ENCODE assay signal across 25 cellular contexts in the genomic region with DNA sequence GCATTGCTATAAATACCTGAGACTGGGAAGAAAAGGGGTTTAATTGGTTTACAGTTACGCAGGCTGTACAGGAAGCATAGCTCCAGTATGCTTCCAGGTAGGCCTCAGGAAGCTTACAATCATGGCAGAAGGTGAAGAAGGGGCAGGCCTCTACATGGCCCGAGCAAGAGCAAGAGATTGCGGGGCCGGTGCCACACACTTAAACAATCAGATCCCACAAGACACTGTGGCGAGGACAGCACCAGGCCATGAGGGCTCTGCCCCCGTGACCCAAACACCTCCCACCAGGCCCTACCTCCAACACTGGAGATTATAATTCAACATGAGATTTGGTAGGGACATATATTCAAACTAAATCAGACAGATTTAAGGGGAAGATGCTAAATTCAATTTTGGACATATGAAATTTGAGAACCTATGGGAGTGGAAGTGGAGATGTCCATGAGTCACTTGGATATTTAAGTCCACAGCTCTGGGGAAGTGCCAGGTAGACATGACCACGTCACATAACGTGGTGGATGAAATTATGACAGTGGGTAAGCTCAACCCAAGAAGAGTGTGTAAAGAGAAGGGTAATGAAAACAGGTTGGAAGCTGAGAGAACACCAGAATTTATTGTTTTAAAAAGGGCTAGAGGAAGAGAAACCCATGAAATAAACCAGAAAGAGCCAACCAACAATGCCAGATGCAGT. TPM values are rescaled to one million over a fixed set of nuclear protein-coding genes. Genes with fewer than 3 reads are reported as not detected.
DNase-seq lines count a peak whose midpoint lies in the region; ATAC-seq, FAIRE-seq and TF ChIP-seq lines count a peak whose summit lies in the region.
"Had no signal": no experiment of that assay in that cellular context is flagged by ENCODE, and none has a peak within 500 bp of the region (broad histone marks: within the 10 kb centered on the region; RNA-seq: fewer than 3 reads in every experiment).

No MANE protein-coding gene starts in this region.

- H3K27me3 ChIP-seq in HepG2 (ENCODE audit: control insufficient read depth in 1 of 2, insufficient read depth in 2 of 2, low read length in 2 of 2) (peaks cover 0 to 4% of the 10 kb centered on the region in 2 experiments; a peak in 1 of 5 replicates), right lobe of liver (no peaks in the 10 kb centered on the region), fibroblast of lung (ENCODE audit: control insufficient read depth, insufficient read depth, low read length) (no peaks in the 10 kb centered on the region)
- H3K27me3 ChIP-seq: colonic mucosa had no signal

- ATAC-seq in HepG2: no peak
- ATAC-seq in right lobe of liver: no peak
- no peak for ATAC-seq in HG02981 (IDR thresholded peaks at IDR 0.05; ENCODE audit: unreplicated experiment)
- ATAC-seq in GM18870 (IDR thresholded peaks at IDR 0.05; ENCODE audit: unreplicated experiment): no peak
- ATAC-seq: natural killer cell had no signal

- TF ChIP-seq POLR2A in HepG2 (IDR thresholded peaks at IDR 0.05; ENCODE audit: insufficient read depth in 1 of 2, low read depth in 2 of 2, low read length in 2 of 2) (no peak), right lobe of liver (IDR thresholded peaks at IDR 0.05) (no peak)

- H3K4me1 Mint-ChIP-seq in activated naive CD4-positive, alpha-beta T cell treated with anti-CD3 and anti-CD28 coated beads, Interleukin-2, amount 10 ng/mL, durations not matched to agents 7 days and 5 days: peaks cover 8% of the 10 kb centered on the region

- H3K4me3 ChIP-seq in HepG2 (replicated peaks in 1 of 3; ENCODE audit: insufficient read depth in 1 of 3, low read depth in 2 of 3, low read length in 3 of 3): peak overlapping the region in 1 of 3 experiments; percentile 12; a peak in 1 of 6 replicates
- no peak overlapping the region for H3K4me3 ChIP-seq in right lobe of liver
- H3K4me3 ChIP-seq in OCI-LY7 (ENCODE audit: low read depth, low read length, poor library complexity, severe bottlenecking): no peak overlapping the region
- no peak overlapping the region for H3K4me3 ChIP-seq in fibroblast of lung (replicated peaks in 1 of 4; ENCODE audit: control extremely low read depth in 1 of 4, insufficient read depth in 1 of 4, low read depth in 3 of 4, low read length in 4 of 4)
- H3K4me3 ChIP-seq: prostate gland had no signal

- H3K9me3 ChIP-seq in HepG2 (ENCODE audit: low read length): no peaks in the 10 kb centered on the region
- H3K9me3 ChIP-seq in right lobe of liver: no peaks in the 10 kb centered on the region
- no peaks in the 10 kb centered on the region for H3K9me3 ChIP-seq in OCI-LY7 (ENCODE audit: low read length)
- no peaks in the 10 kb centered on the region for H3K9me3 ChIP-seq in fibroblast of lung (ENCODE audit: control insufficient read depth, insufficient read depth, low read depth, low read length)
- H3K9me3 ChIP-seq: colonic mucosa, prostate gland, SK-N-SH had no signal

- TF ChIP-seq RAD21 in HepG2 (CRISPR knock-in tag; IDR thresholded peaks at IDR 0.05): no peak

- no TSS peak for BruUV-seq in HepG2 (replicated peaks; lab: Mats Ljungman, UMichigan)
- BruUV-seq in OCI-LY7 (replicated peaks; lab: Mats Ljungman, UMichigan): no TSS peak

- H3K36me3 Mint-ChIP-seq in activated naive CD4-positive, alpha-beta T cell treated with anti-CD3 and anti-CD28 coated beads, Interleukin-2, amount 10 ng/mL, durations not matched to agents 7 days and 5 days: peaks cover 2% of the 10 kb centered on the region
- H3K36me3 Mint-ChIP-seq: natural killer cell had no signal

- no peak overlapping the region for H3K27ac Mint-ChIP-seq in activated naive CD4-positive, alpha-beta T cell treated with anti-CD3 and anti-CD28 coated beads, Interleukin-2, amount 10 ng/mL, durations not matched to agents 7 days and 5 days
- H3K27ac Mint-ChIP-seq: activated CD8-positive, alpha-beta T cell treated with anti-CD3 and anti-CD28 coated beads, Interleukin-2, amount 10 ng/mL, durations not matched to agents 7 days and 5 days; natural killer cell had no signal

- H3K79me2 ChIP-seq in HepG2 (ENCODE audit: insufficient read depth, low read length) (peaks cover 12% of the 10 kb centered on the region), OCI-LY7 (ENCODE audit: insufficient read depth, low read depth, low read length) (peaks cover 33% of the 10 kb centered on the region), fibroblast of lung (ENCODE audit: control insufficient read depth, insufficient read depth, low read length) (no peaks in the 10 kb centered on the region)

- H2AFZ ChIP-seq in HepG2 (ENCODE audit: low read length) (no peak overlapping the region), OCI-LY7 (ENCODE audit: low read length) (peak overlapping the region; percentile 19; the same call in 1 of the 2 replicates), fibroblast of lung (ENCODE audit: low read length) (no peak overlapping the region)

- H3K4me3 Mint-ChIP-seq in activated naive CD4-positive, alpha-beta T cell treated with anti-CD3 and anti-CD28 coated beads, Interleukin-2, amount 10 ng/mL, durations not matched to agents 7 days and 5 days: no peak overlapping the region
- H3K4me3 Mint-ChIP-seq: activated CD8-positive, alpha-beta T cell treated with anti-CD3 and anti-CD28 coated beads, Interleukin-2, amount 10 ng/mL, durations not matched to agents 7 days and 5 days; activated T-cell treated with anti-CD3 and anti-CD28 coated beads, Interleukin-2, amount 50 U/mL, for 4 hours; natural killer cell had no signal

- 87% methylated on average over 8 of the region's 8 CpGs for WGBS in HepG2 (ENCODE audit: low lambda C conversion rate)
- 73% methylated on average over 6 of the region's 8 CpGs for WGBS in right lobe of liver (ENCODE audit: insufficient coverage, low coverage, low lambda C conversion rate, missing lambda C conversion rate)

- CTCF ChIA-PET in HepG2 (lab: Yijun Ruan, JAX; ENCODE audit: low intra/inter-chr PET ratio, low total read pairs): no interaction called here
- CTCF ChIA-PET in OCI-LY7 (lab: Charles Lee; ENCODE audit: unreplicated experiment): no interaction called here
- CTCF ChIA-PET in activated naive CD4-positive, alpha-beta T cell treated with anti-CD3 and anti-CD28 coated beads, Interleukin-2, amount 10 ng/mL, durations not matched to agents 7 days and 5 days (lab: Charles Lee): interaction anchor here (1.5 kb wide), 1 partner anchor 11 kb away, joined by 3 read pairs; no protein-coding TSS in a partner anchor

- intact Hi-C loops in HepG2 (cut with micrococcal nuclease; ENCODE audit: unreplicated experiment) (no loop called here), right lobe of liver (cut with DNase I) (no loop called here), OCI-LY7 (cut with micrococcal nuclease; ENCODE audit: unreplicated experiment) (loop anchor here (5.0 to 10.0 kb wide), 2 partner anchors 290 to 368 kb away; a partner anchor contains a TSS)

- H4K20me1 ChIP-seq in HepG2 (ENCODE audit: insufficient read depth, low read length) (no peaks in the 10 kb centered on the region), OCI-LY7 (ENCODE audit: insufficient read depth, low read length) (no peaks in the 10 kb centered on the region), fibroblast of lung (ENCODE audit: control insufficient read depth, extremely low read depth, insufficient read depth, low read length) (no peaks in the 10 kb centered on the region)

- FAIRE-seq in HepG2 (lab: Jason Lieb, UNC): no peak
- FAIRE-seq: small intestine, urothelium cell line had no signal

- H3K9me3 Mint-ChIP-seq in activated naive CD4-positive, alpha-beta T cell treated with anti-CD3 and anti-CD28 coated beads, Interleukin-2, amount 10 ng/mL, durations not matched to agents 7 days and 5 days: no peaks in the 10 kb centered on the region
- H3K9me3 Mint-ChIP-seq: activated T-cell treated with anti-CD3 and anti-CD28 coated beads, Interleukin-2, amount 50 U/mL, for 4 hours; natural killer cell had no signal

- TF ChIP-seq CTCF in HepG2 (CRISPR knock-in tag; IDR thresholded peaks at IDR 0.05): no peak
- no peak for TF ChIP-seq CTCF in right lobe of liver (IDR thresholded peaks at IDR 0.05)
- TF ChIP-seq CTCF in OCI-LY7 (conservative IDR thresholded peaks at IDR 0.05; ENCODE audit: low read length): no peak
- no peak for TF ChIP-seq CTCF in fibroblast of lung (conservative IDR thresholded peaks at IDR 0.05 in 1 of 2, IDR thresholded peaks at IDR 0.05 in 1 of 2; ENCODE audit: low read depth in 1 of 2, low read length in 2 of 2)

- no peak overlapping the region for H3K9ac ChIP-seq in HepG2 (ENCODE audit: insufficient read depth, low read depth, low read length)
- no peak overlapping the region for H3K9ac ChIP-seq in fibroblast of lung (ENCODE audit: insufficient read depth, low read length)
- H3K9ac ChIP-seq: SK-N-SH had no signal

- DNase-seq in HepG2 (ENCODE audit: low spot score) (no peak), right lobe of liver (no peak), OCI-LY7 (ENCODE audit: low spot score) (no peak), fibroblast of lung (ENCODE audit: low read depth in 2 of 2) (peak; percentile 35 to 82), NCI-H524 (lab: John Stamatoyannopoulos, UW) (no peak)
- DNase-seq in activated naive CD4-positive, alpha-beta T cell treated with anti-CD3 and anti-CD28 coated beads, Interleukin-2, amount 10 ng/mL, durations not matched to agents 7 days and 5 days: no peak
- DNase-seq: activated CD4-positive, CD25-positive, alpha-beta regulatory T cell; activated CD8-positive, alpha-beta T cell treated with anti-CD3 and anti-CD28 coated beads, Interleukin-2, amount 10 ng/mL, durations not matched to agents 7 days and 5 days; activated naive CD4-positive, alpha-beta T cell treated with anti-CD3 and anti-CD28 coated beads, Interleukin-2, amount 50 U/mL, for 16 hours; activated T-cell treated with anti-CD3 and anti-CD28 coated beads, Interleukin-2, amount 50 U/mL, for 4 hours; C1 segment of cervical spinal cord; colonic mucosa; foreskin melanocyte; mesendoderm; natural killer cell; NCI-H1436 treated with DMSO at 0.1 percent for 48 hours; NCI-H526; SK-N-SH; small intestine; stimulated activated CD4-positive, alpha-beta T cell treated with anti-CD3 and anti-CD28 coated beads, Interleukin-4, amount 100 ng/mL, for 1 hour had no signal

- H3K4me2 ChIP-seq in HepG2 (ENCODE audit: low read depth, low read length) (peak overlapping the region; percentile 73), OCI-LY7 (ENCODE audit: low read length) (peak overlapping the region; percentile 74), fibroblast of lung (ENCODE audit: extremely low read depth, insufficient read depth, low read length) (no peak overlapping the region)

- POLR2A ChIA-PET in HepG2 (lab: Yijun Ruan, JAX): interaction anchor here (1.7 kb wide), 1 partner anchor 95 kb away, joined by 4 read pairs; a partner anchor contains a TSS
- POLR2A ChIA-PET in OCI-LY7 (lab: Charles Lee): interaction anchor here (0.6 to 2.5 kb wide), 6 partner anchors 7 to 153 kb away, joined by 5 to 13 read pairs (median 7); a partner anchor contains a TSS

- no peaks in the 10 kb centered on the region for H3K36me3 ChIP-seq in HepG2 (replicated peaks in 1 of 2; ENCODE audit: control insufficient read depth in 1 of 2, insufficient read depth in 2 of 2, low read length in 2 of 2)
- no peaks in the 10 kb centered on the region for H3K36me3 ChIP-seq in right lobe of liver
- H3K36me3 ChIP-seq in OCI-LY7 (ENCODE audit: insufficient read depth, low read length): no peaks in the 10 kb centered on the region
- no peaks in the 10 kb centered on the region for H3K36me3 ChIP-seq in fibroblast of lung (ENCODE audit: control insufficient read depth, insufficient read depth, low read length)
- H3K36me3 ChIP-seq: colonic mucosa, prostate gland had no signal

- in situ Hi-C loops in HepG2 (cut with HindIII; ENCODE audit: extremely low pct_ligation_motif_present, low pct_unique_long_range_greater_than_20kb): no loop called here

- H3K9me2 ChIP-seq in OCI-LY7 (ENCODE audit: insufficient read depth, low read length): no peaks in the 10 kb centered on the region
- H3K9me2 ChIP-seq: SK-N-SH had no signal

- H3K4me1 ChIP-seq in HepG2 (ENCODE audit: insufficient read depth, low read length) (peaks cover 27% of the 10 kb centered on the region), right lobe of liver (peaks cover 0 to 9% (median 4%) of the 10 kb centered on the region in 4 donors), OCI-LY7 (ENCODE audit: insufficient read depth, low read length, poor library complexity, severe bottlenecking) (peaks cover 21% of the 10 kb centered on the region), fibroblast of lung (ENCODE audit: control insufficient read depth, extremely low read depth, insufficient read depth, low read length) (peaks cover 3% of the 10 kb centered on the region)
- H3K4me1 ChIP-seq: prostate gland had no signal

- no peak for TF ChIP-seq EP300 in HepG2 (IDR thresholded peaks at IDR 0.05; ENCODE audit: low read depth in 2 of 2, low read length in 2 of 2)
- no peak for TF ChIP-seq EP300 in HepG2 (CRISPR knock-in tag; IDR thresholded peaks at IDR 0.05; ENCODE audit: borderline replicate concordance)

- H3K27ac ChIP-seq in HepG2 (ENCODE audit: extremely low read length, insufficient read depth, low read length): no peak overlapping the region
- no peak overlapping the region for H3K27ac ChIP-seq in right lobe of liver
- no peak overlapping the region for H3K27ac ChIP-seq in OCI-LY7 (ENCODE audit: low read depth, low read length, poor library complexity, severe bottlenecking)
- H3K27ac ChIP-seq in fibroblast of lung (ENCODE audit: insufficient read depth, low read length): no peak overlapping the region
- H3K27ac ChIP-seq: colonic mucosa, prostate gland had no signal

- no peaks in the 10 kb centered on the region for H3K27me3 Mint-ChIP-seq in activated naive CD4-positive, alpha-beta T cell treated with anti-CD3 and anti-CD28 coated beads, Interleukin-2, amount 10 ng/mL, durations not matched to agents 7 days and 5 days

RNA-seq across cellular contexts. Expression of a gene that starts 1.5 kb away (rescaled TPM):
- total RNA-seq in HepG2 (2016; rRNA removed; fragmentation: Illumina TruSeq; extraction: Trizol) (90.4 and 114 TPM in 2 replicates), right lobe of liver (10 to 100 TPM; 19.0 to 32.5 (median 27.1) TPM), OCI-LY7 (2022) (120 and 122 TPM in 2 replicates), fibroblast of lung (87.6 and 100 TPM in 2 replicates)
- total RNA-seq in HepG2 (2016; cell fraction: cytosol; rRNA removed; fragmentation: Illumina TruSeq; extraction: Trizol; ENCODE audit: low read depth): 19.9 and 28.2 TPM in 2 replicates
- total RNA-seq in HepG2 (2016; cell fraction: insoluble cytoplasmic fraction; rRNA removed; fragmentation: Illumina TruSeq; extraction: Trizol): 86.9 and 108 TPM in 2 replicates
- total RNA-seq in HepG2 (2016; cell fraction: membrane; rRNA removed; fragmentation: Illumina TruSeq; extraction: Trizol): 66.0 and 81.9 TPM in 2 replicates
- 54.5 and 55.7 TPM in 2 replicates for total RNA-seq in HepG2 (2016; cell fraction: nucleus; rRNA removed; fragmentation: Illumina TruSeq; extraction: Trizol)
- polyA plus RNA-seq in HepG2 (2011; rRNA removed) (74.4 and 87.5 TPM in 2 replicates), fibroblast of lung (67.8 and 81.1 TPM in 2 replicates)
- polyA plus RNA-seq in HepG2 (2011; cell fraction: cytosol; rRNA removed): 50.8 and 73.9 TPM in 2 replicates
- polyA plus RNA-seq in HepG2 (2011; cell fraction: nucleus; rRNA removed): 43.0 and 54.3 TPM in 2 replicates
- polyA plus RNA-seq in HepG2 (2012): 111 and 121 TPM in 2 replicates
- 22.4 and 25.2 TPM in 2 replicates for polyA plus RNA-seq in HepG2 (2016; cell fraction: cytosol; fragmentation: Illumina TruSeq; extraction: Trizol; ENCODE audit: low read depth)
- polyA plus RNA-seq in HepG2 (2016; cell fraction: insoluble cytoplasmic fraction; fragmentation: Illumina TruSeq; extraction: Trizol; ENCODE audit: low read depth): 97.9 and 98.6 TPM in 2 replicates
- polyA plus RNA-seq in HepG2 (2016; cell fraction: membrane; fragmentation: Illumina TruSeq; extraction: Trizol; ENCODE audit: low read depth): 49.0 and 58.4 TPM in 2 replicates
- polyA plus RNA-seq in HepG2 (2016; cell fraction: nucleus; fragmentation: Illumina TruSeq; extraction: Trizol; ENCODE audit: insufficient read depth, low read depth): 57.8 and 60.3 TPM in 2 replicates
- polyA minus RNA-seq in HepG2 (2011; rRNA and poly(A)+ RNA removed; ENCODE audit: low replicate concordance): 53.9 and 54.2 TPM in 2 replicates
- polyA minus RNA-seq in HepG2 (2011; cell fraction: cytosol; rRNA and poly(A)+ RNA removed): 45.7 and 50.7 TPM in 2 replicates
- polyA minus RNA-seq in HepG2 (2011; cell fraction: nucleus; rRNA and poly(A)+ RNA removed): 50.5 and 65.3 TPM in 2 replicates
- 75.6 and 86.7 TPM in 2 replicates for total RNA-seq in OCI-LY7 (2014; rRNA removed; shearing (Covaris generic))
- polyA plus RNA-seq in fibroblast of lung (2012): 50.9 and 52.4 TPM in 2 replicates
- polyA minus RNA-seq in fibroblast of lung (ENCODE audit: low replicate concordance): 12.2 and 26.8 TPM in 2 replicates

RNA-seq across cellular contexts. Expression of a gene that starts 40.8 kb away (rescaled TPM):
- total RNA-seq in HepG2 (2016; rRNA removed; fragmentation: Illumina TruSeq; extraction: Trizol) (0.56 and 0.89 TPM in 2 replicates), right lobe of liver (100 to 1,000 TPM in 5 of 6 experiments, 10 to 100 TPM in 1; 95.8 to 190 (median 174) TPM), OCI-LY7 (2022) (1.4 and 2.1 TPM in 2 replicates), fibroblast of lung (0.17 TPM in 1 of 2 replicates, not detected in the other)
- 0.10 and 0.26 TPM in 2 replicates for total RNA-seq in HepG2 (2016; cell fraction: cytosol; rRNA removed; fragmentation: Illumina TruSeq; extraction: Trizol; ENCODE audit: low read depth)
- total RNA-seq in HepG2 (2016; cell fraction: insoluble cytoplasmic fraction; rRNA removed; fragmentation: Illumina TruSeq; extraction: Trizol): 0.58 and 1.1 TPM in 2 replicates
- 0.22 and 0.59 TPM in 2 replicates for total RNA-seq in HepG2 (2016; cell fraction: membrane; rRNA removed; fragmentation: Illumina TruSeq; extraction: Trizol)
- total RNA-seq in HepG2 (2016; cell fraction: nucleus; rRNA removed; fragmentation: Illumina TruSeq; extraction: Trizol): 1.8 and 2.1 TPM in 2 replicates
- polyA plus RNA-seq in HepG2 (2011; rRNA removed) (37.8 and 63.7 TPM in 2 replicates), fibroblast of lung (0.02 TPM in 1 of 2 replicates, not detected in the other)
- polyA plus RNA-seq in HepG2 (2011; cell fraction: cytosol; rRNA removed): 17.0 and 30.5 TPM in 2 replicates
- 159 and 187 TPM in 2 replicates for polyA plus RNA-seq in HepG2 (2011; cell fraction: nucleus; rRNA removed)
- 38.1 and 88.4 TPM in 2 replicates for polyA plus RNA-seq in HepG2 (2012)
- polyA plus RNA-seq in HepG2 (2016; cell fraction: cytosol; fragmentation: Illumina TruSeq; extraction: Trizol; ENCODE audit: low read depth): 0.11 TPM in 2 replicates
- 0.50 and 0.67 TPM in 2 replicates for polyA plus RNA-seq in HepG2 (2016; cell fraction: insoluble cytoplasmic fraction; fragmentation: Illumina TruSeq; extraction: Trizol; ENCODE audit: low read depth)
- polyA plus RNA-seq in HepG2 (2016; cell fraction: membrane; fragmentation: Illumina TruSeq; extraction: Trizol; ENCODE audit: low read depth): 0.20 and 0.25 TPM in 2 replicates
- polyA plus RNA-seq in HepG2 (2016; cell fraction: nucleus; fragmentation: Illumina TruSeq; extraction: Trizol; ENCODE audit: insufficient read depth, low read depth): 1.8 and 2.3 TPM in 2 replicates
- polyA minus RNA-seq in HepG2 (2011; rRNA and poly(A)+ RNA removed; ENCODE audit: low replicate concordance): 3.5 and 84.7 TPM in 2 replicates
- polyA minus RNA-seq in HepG2 (2011; cell fraction: cytosol; rRNA and poly(A)+ RNA removed): 24.7 and 49.8 TPM in 2 replicates
- polyA minus RNA-seq in HepG2 (2011; cell fraction: nucleus; rRNA and poly(A)+ RNA removed): 65.0 and 124 TPM in 2 replicates
- 0.25 and 0.57 TPM in 2 replicates for total RNA-seq in OCI-LY7 (2014; rRNA removed; shearing (Covaris generic))
- polyA plus RNA-seq in fibroblast of lung (2012): 0.06 and 0.09 TPM in 2 replicates
- not detected in 2 replicates for polyA minus RNA-seq in fibroblast of lung (ENCODE audit: low replicate concordance)
- total RNA-seq: A172 had no signal

Comparison
In these comparisons a context has a peak if more than half of its experiments do, and no peak if none do; other contexts are left out.
1. RNA of a gene that starts 40.8 kb away (total RNA-seq): 95.8 to 190 TPM in right lobe of liver; 0.25 to 2.1 TPM in OCI-LY7, 0.10 to 2.1 TPM in HepG2 and 0.17 TPM in fibroblast of lung; every median in the first group is over 10 times any median in the second.
2. DNase-seq: peak in fibroblast of lung (2 of 2); none in HepG2 (single experiment), right lobe of liver (0 of 3), OCI-LY7 (single experiment), activated naive CD4-positive, alpha-beta T cell treated with anti-CD3 and anti-CD28 coated beads, Interleukin-2, amount 10 ng/mL, durations not matched to agents 7 days and 5 days (single experiment) and NCI-H524 (0 of 2).